27 cellular contexts compared by ENCODE assay signal in the genomic region with DNA sequence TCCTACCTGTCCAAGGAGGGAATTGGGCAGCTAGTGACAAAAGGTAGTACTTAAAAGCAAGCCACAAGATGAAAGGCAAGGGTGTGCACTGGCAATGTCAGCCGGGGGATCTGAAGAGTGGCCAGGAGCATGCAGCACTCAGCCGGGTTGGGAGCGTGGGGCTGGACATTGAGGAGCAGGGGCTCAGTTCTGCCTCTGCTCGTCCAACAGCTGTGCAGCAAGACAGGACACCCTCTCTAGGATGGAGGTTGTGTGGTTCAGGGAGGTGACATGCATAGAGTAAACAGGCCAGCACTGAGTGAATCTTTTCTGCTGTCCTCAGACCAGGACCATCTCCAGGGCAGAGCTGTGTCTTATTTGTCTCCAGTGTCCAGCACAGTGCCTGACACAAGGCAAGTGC.
"Had no signal": no experiment of that assay in that cellular context is flagged by ENCODE, and none has a peak within 500 bp of the region (broad histone marks: within the 10 kb centered on the region; RNA-seq: fewer than 3 reads in every experiment).

No MANE protein-coding gene starts in this region.

- H3K4me1 Mint-ChIP-seq: stimulated activated effector memory CD8-positive, alpha-beta T cell treated with anti-CD3 and anti-CD28 coated beads, Interleukin-12 subunit alpha, Interleukin-12 subunit beta, amount 100 ng/mL, for 72 hours had no signal

- H3K27me3 ChIP-seq: pancreas, right lobe of liver, sigmoid colon, stomach, suprapubic skin, testis, tibial artery, transverse colon, vagina had no signal

- H3K4me3 Mint-ChIP-seq: naive thymus-derived CD4-positive, alpha-beta T cell; natural killer cell; nephron; stimulated activated effector memory CD8-positive, alpha-beta T cell treated with anti-CD3 and anti-CD28 coated beads, Interleukin-12 subunit alpha, Interleukin-12 subunit beta, amount 100 ng/mL, for 72 hours; stimulated activated naive B cell treated with anti-CD40 and anti-IgM and Interleukin-4, amounts not matched to agents 10 μg/mL and 1 μg/mL and 100 μg/mL, for 72 hours; stimulated activated naive CD8-positive, alpha-beta T cell treated with anti-CD3 and anti-CD28 coated beads, Interleukin-15, Interleukin-2, amounts not matched to agents 100 ng/mL and 50 ng/mL, for 24 hours; type B pancreatic cell had no signal

- H3K27ac ChIP-seq: pancreas, psoas muscle, right lobe of liver, sigmoid colon, stomach, suprapubic skin, testis, tibial artery, transverse colon, vagina had no signal

- H3K36me3 ChIP-seq: pancreas, right lobe of liver, sigmoid colon, transverse colon, vagina had no signal

- FAIRE-seq: pancreas, small intestine, urothelium cell line had no signal

- H3K27ac Mint-ChIP-seq: naive thymus-derived CD4-positive, alpha-beta T cell; natural killer cell; nephron; progenitor cell of endocrine pancreas; stimulated activated effector memory CD8-positive, alpha-beta T cell treated with anti-CD3 and anti-CD28 coated beads, Interleukin-12 subunit alpha, Interleukin-12 subunit beta, amount 100 ng/mL, for 72 hours; stimulated activated naive B cell treated with anti-CD40 and anti-IgM and Interleukin-4, amounts not matched to agents 10 μg/mL and 1 μg/mL and 100 μg/mL, for 72 hours; stimulated activated naive CD8-positive, alpha-beta T cell treated with anti-CD3 and anti-CD28 coated beads, Interleukin-15, Interleukin-2, amounts not matched to agents 100 ng/mL and 50 ng/mL, for 24 hours; type B pancreatic cell had no signal

- H3K4me3 ChIP-seq: pancreas, psoas muscle, right lobe of liver, sigmoid colon, stomach, suprapubic skin, testis, tibial artery, transverse colon, vagina had no signal

- H3K36me3 Mint-ChIP-seq: stimulated activated effector memory CD8-positive, alpha-beta T cell treated with anti-CD3 and anti-CD28 coated beads, Interleukin-12 subunit alpha, Interleukin-12 subunit beta, amount 100 ng/mL, for 72 hours had no signal

- H3K27me3 Mint-ChIP-seq: naive thymus-derived CD4-positive, alpha-beta T cell; progenitor cell of endocrine pancreas; stimulated activated naive B cell treated with anti-CD40 and anti-IgM and Interleukin-4, amounts not matched to agents 10 μg/mL and 1 μg/mL and 100 μg/mL, for 72 hours; stimulated activated naive CD8-positive, alpha-beta T cell treated with anti-CD3 and anti-CD28 coated beads, Interleukin-15, Interleukin-2, amounts not matched to agents 100 ng/mL and 50 ng/mL, for 24 hours; type B pancreatic cell had no signal

- H3K9me3 ChIP-seq: pancreas, psoas muscle, right lobe of liver, testis, transverse colon, vagina had no signal

- H3K4me1 ChIP-seq: pancreas, psoas muscle, right lobe of liver, sigmoid colon, stomach, suprapubic skin, testis, tibial artery, transverse colon, vagina had no signal

- DNase-seq: naive thymus-derived CD4-positive, alpha-beta T cell; natural killer cell; occipital lobe; pancreas; psoas muscle; right cardiac atrium; right lobe of liver; sigmoid colon; small intestine; stimulated activated CD4-positive, alpha-beta T cell treated with anti-CD3 and anti-CD28 coated beads, Interleukin-15, amount 100 ng/mL, for 24 hours; stimulated activated CD4-positive, alpha-beta T cell treated with anti-CD3 and anti-CD28 coated beads, Interleukin-2, amount 100 ng/mL, for 24 hours; stimulated activated CD4-positive, alpha-beta T cell treated with anti-CD3 and anti-CD28 coated beads, Interleukin-2, amount 100 ng/mL, for 48 hours; stimulated activated CD4-positive, alpha-beta T cell treated with anti-CD3 and anti-CD28 coated beads, Interleukin-4, amount 100 ng/mL, for 24 hours; stimulated activated naive B cell treated with anti-CD40 and anti-IgM and Interleukin-4, amounts not matched to agents 10 μg/mL and 1 μg/mL and 100 μg/mL, for 72 hours; stimulated activated naive CD4-positive, alpha-beta T cell treated with Interleukin-2 at 50 U/mL for 16 hours; stomach; testis; tibial artery; transverse colon had no signal
